18 cellular contexts compared by ENCODE assay signal in genomic region chrX:107288676-107289075, GRCh38.
"Had no signal": no experiment of that assay in that cellular context is flagged by ENCODE, and none has a peak within 500 bp of the region (broad histone marks: within the 10 kb centered on the region; RNA-seq: fewer than 3 reads in every experiment).

No MANE protein-coding gene starts in this region.

- DNase-seq: Kasumi-1, MM.1S, NCI-H1092 treated with DMSO at 0.1 percent for 48 hours, NCI-H1436, NCI-H187, NCI-H2029, NCI-H2081 treated with DMSO at 0.1 percent for 48 hours, NCI-H2171 treated with DMSO at 0.1 percent for 48 hours, NCI-H226, NCI-H446, NCI-H510A, NCI-H524 treated with DMSO at 0.1 percent for 48 hours, NCI-H82, Right ventricle myocardium superior, SIG-M5 had no signal

- FAIRE-seq: HTR-8/SVneo, K562 had no signal

- ATAC-seq: K562, Panc1 had no signal
